ENCODE assay signal across 29 cellular contexts in genomic region chr10:22137542-22137941, GRCh38.
"Had no signal": no experiment of that assay in that cellular context is flagged by ENCODE, and none has a peak within 500 bp of the region (broad histone marks: within the 10 kb centered on the region; RNA-seq: fewer than 3 reads in every experiment).

No MANE protein-coding gene starts in this region.

- H3K36me3 ChIP-seq: neural progenitor cell, ovary, right lobe of liver, spleen, suprapubic skin, tibial artery, transverse colon, upper lobe of right lung, uterus had no signal

- H3K9ac ChIP-seq: neural progenitor cell, parathyroid adenoma had no signal

- H3K27me3 ChIP-seq: neural progenitor cell, ovary, right lobe of liver, suprapubic skin, testis, tibial artery, transverse colon, uterus had no signal

- H3K9me3 Mint-ChIP-seq: natural killer cell; nephron; neural progenitor cell; stimulated activated memory B cell treated with anti-CD40 and anti-IgM and Interleukin-4, amounts not matched to agents 10 μg/mL and 1 μg/mL and 100 μg/mL, for 72 hours; stimulated activated naive CD8-positive, alpha-beta T cell treated with anti-CD3 and anti-CD28 coated beads, Interleukin-15, amount 100 ng/mL, for 72 hours; type B pancreatic cell had no signal

- DNase-seq: natural killer cell; occipital lobe; ovary; psoas muscle; right cardiac atrium; right lobe of liver; spleen; stimulated activated CD4-positive, alpha-beta T cell treated with anti-CD3 and anti-CD28 coated beads, Interleukin-12 subunit alpha, Interleukin-12 subunit beta, amount 100 ng/mL, for 4 hours; stimulated activated CD4-positive, alpha-beta T cell treated with anti-CD3 and anti-CD28 coated beads, Interleukin-1b, Interleukin-23, amount 100 ng/mL, for 48 hours; stimulated activated CD4-positive, alpha-beta T cell treated with anti-CD3 and anti-CD28 coated beads, Interleukin-4, amount 100 ng/mL, for 1 hour; stimulated activated CD4-positive, alpha-beta T cell treated with anti-CD3 and anti-CD28 coated beads, Interleukin-4, amount 100 ng/mL, for 4 hours; stimulated activated CD8-positive, alpha-beta memory T cell treated with anti-CD3 and anti-CD28 coated beads, Interleukin-4, amount 100 ng/mL, for 48 hours; stimulated activated naive CD4-positive, alpha-beta T cell; stimulated activated naive CD8-positive, alpha-beta T cell treated with anti-CD3 and anti-CD28 coated beads, Interleukin-15, amount 100 ng/mL, for 72 hours; stimulated activated naive CD8-positive, alpha-beta T cell treated with anti-CD3 and anti-CD28 coated beads, Interleukin-15, Interleukin-2, amounts not matched to agents 100 U/mL and 50 U/mL, for 24 hours; testis; tibial artery; transverse colon; upper lobe of right lung; uterus had no signal

- H2AFZ ChIP-seq: neural progenitor cell, parathyroid adenoma had no signal

- ATAC-seq: natural killer cell; psoas muscle; right cardiac atrium; right lobe of liver; stimulated activated memory B cell treated with anti-CD40 and anti-IgM and Interleukin-4, amounts not matched to agents 10 μg/mL and 1 μg/mL and 100 μg/mL, for 72 hours; stimulated activated naive CD8-positive, alpha-beta T cell treated with anti-CD3 and anti-CD28 coated beads, Interleukin-15, amount 100 ng/mL, for 72 hours; stimulated activated naive CD8-positive, alpha-beta T cell treated with anti-CD3 and anti-CD28 coated beads, Interleukin-15, Interleukin-2, amounts not matched to agents 100 U/mL and 50 U/mL, for 24 hours; upper lobe of right lung had no signal

- H3K4me2 ChIP-seq: neural progenitor cell, smooth muscle cell had no signal

- H3K4me3 ChIP-seq: neural progenitor cell, ovary, psoas muscle, right lobe of liver, skin epidermis, smooth muscle cell, spleen, suprapubic skin, testis, tibial artery, transverse colon, upper lobe of right lung, uterus had no signal

- H3K27ac ChIP-seq: neural progenitor cell, ovary, parathyroid adenoma, psoas muscle, right lobe of liver, skin epidermis, spleen, suprapubic skin, testis, tibial artery, transverse colon, upper lobe of right lung, uterus had no signal

- H3K9me3 ChIP-seq: ovary, psoas muscle, right lobe of liver, suprapubic skin, testis, tibial artery, transverse colon, upper lobe of right lung, uterus had no signal

- H3K79me2 ChIP-seq: parathyroid adenoma had no signal

- H3K36me3 Mint-ChIP-seq: natural killer cell; stimulated activated memory B cell treated with anti-CD40 and anti-IgM and Interleukin-4, amounts not matched to agents 10 μg/mL and 1 μg/mL and 100 μg/mL, for 72 hours; type B pancreatic cell had no signal

- H3K27ac Mint-ChIP-seq: natural killer cell; nephron; neural progenitor cell; progenitor cell of endocrine pancreas; stimulated activated memory B cell treated with anti-CD40 and anti-IgM and Interleukin-4, amounts not matched to agents 10 μg/mL and 1 μg/mL and 100 μg/mL, for 72 hours; type B pancreatic cell had no signal

- H3K27me3 Mint-ChIP-seq: progenitor cell of endocrine pancreas, type B pancreatic cell had no signal

- H3K4me3 Mint-ChIP-seq: natural killer cell; nephron; neural progenitor cell; stimulated activated memory B cell treated with anti-CD40 and anti-IgM and Interleukin-4, amounts not matched to agents 10 μg/mL and 1 μg/mL and 100 μg/mL, for 72 hours; stimulated activated naive CD8-positive, alpha-beta T cell treated with anti-CD3 and anti-CD28 coated beads, Interleukin-15, amount 100 ng/mL, for 72 hours; type B pancreatic cell had no signal

- H3K4me1 ChIP-seq: neural progenitor cell, parathyroid adenoma, psoas muscle, right lobe of liver, tibial artery, upper lobe of right lung, uterus had no signal
